In the genomic region with DNA sequence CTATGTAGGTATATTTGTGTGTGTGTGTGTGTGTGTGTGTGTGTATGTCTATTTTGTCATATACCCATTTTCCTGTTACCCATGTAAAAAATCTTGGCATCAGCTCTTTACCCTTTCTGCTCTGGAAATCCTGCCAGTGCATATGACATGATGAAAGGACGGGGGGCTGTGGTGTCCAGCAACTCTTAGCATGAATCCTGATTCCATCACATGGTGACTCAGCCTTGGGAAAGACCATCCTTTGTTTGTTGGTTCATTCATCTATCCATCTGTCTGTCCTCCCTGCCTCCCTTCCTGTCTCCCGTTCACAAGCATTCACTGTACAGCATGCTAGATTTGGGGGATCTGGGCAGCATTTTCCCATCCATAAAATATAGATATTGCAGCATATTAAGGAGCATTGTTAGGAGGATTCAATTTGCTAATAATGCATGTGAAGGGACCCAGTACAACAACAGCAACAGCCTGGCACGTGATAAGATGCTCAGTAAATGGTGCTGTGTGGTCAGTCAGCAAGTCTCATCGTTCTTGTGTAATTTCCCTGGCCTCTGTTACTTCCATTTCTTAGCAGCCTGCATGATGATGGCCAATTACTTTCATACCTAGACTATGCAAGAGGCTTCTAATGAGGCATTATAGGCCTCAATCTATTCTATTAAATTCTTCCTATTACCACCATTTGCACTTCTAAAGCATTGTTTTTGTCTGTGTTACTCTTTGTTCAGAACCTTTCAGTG, we compare ENCODE assay signal across 11 cellular contexts.
DNase-seq lines count a peak whose midpoint lies in the region; ATAC-seq and TF ChIP-seq lines count a peak whose summit lies in the region.
"Had no signal": no experiment of that assay in that cellular context is flagged by ENCODE, and none has a peak within 500 bp of the region (broad histone marks: within the 10 kb centered on the region; RNA-seq: fewer than 3 reads in every experiment).

No MANE protein-coding gene starts in this region.

- DNase-seq in CD4-positive, alpha-beta memory T cell, result no peak
- DNase-seq in left lobe of liver (ENCODE audit: low spot score) (no peak), hypothalamus (lab: John Stamatoyannopoulos, UW) (no peak), stomach (no peak)
- no peak for DNase-seq in stimulated activated naive CD4-positive, alpha-beta T cell (lab: John Stamatoyannopoulos, UW)
- DNase-seq: NCI-H526 treated with DMSO at 0.1 percent for 48 hours had no signal

- no peaks in the 10 kb centered on the region for H3K9me3 ChIP-seq in CD4-positive, alpha-beta memory T cell (ENCODE audit: control insufficient read depth in 1 of 2, low read length in 2 of 2)
- H3K9me3 ChIP-seq in HUES64 (ENCODE audit: insufficient read depth, low read depth, low read length), result no peaks in the 10 kb centered on the region
- H3K9me3 ChIP-seq in stomach, result no peaks in the 10 kb centered on the region
- H3K9me3 ChIP-seq: tibial nerve had no signal

- H3K4me3 Mint-ChIP-seq in CD4-positive, alpha-beta memory T cell, result peak overlapping the region in 3 of 8 donors; percentile 4 to 54 (median 33)
- H3K4me3 Mint-ChIP-seq in activated naive CD8-positive, alpha-beta T cell, result no peak overlapping the region
- H3K4me3 Mint-ChIP-seq: dendritic cell treated with granulocyte-macrophage colony-stimulating factor and Interleukin-4, amounts not matched to agents 40 ng/mL and 50 ng/mL, for 4 days had no signal

- peaks cover 34 to 62% (median 51%) of the 10 kb centered on the region in 4 donors for H3K4me1 Mint-ChIP-seq in CD4-positive, alpha-beta memory T cell
- peaks cover 63% of the 10 kb centered on the region for H3K4me1 Mint-ChIP-seq in activated naive CD8-positive, alpha-beta T cell (ENCODE audit: low read depth)

- TF ChIP-seq EP300 in stomach (IDR thresholded peaks at IDR 0.05), result no peak

- no peak overlapping the region for H3K27ac ChIP-seq in CD4-positive, alpha-beta memory T cell (ENCODE audit: low read depth, low read length)
- H3K27ac ChIP-seq in HUES64 (ENCODE audit: low read depth, low read length), result peak overlapping the region; percentile 53
- H3K27ac ChIP-seq in stomach, result no peak overlapping the region

- CTCF ChIA-PET in CD4-positive, alpha-beta memory T cell (lab: Charles Lee; ENCODE audit: partially characterized antibody), result no interaction called here

- H3K27me3 Mint-ChIP-seq in CD4-positive, alpha-beta memory T cell, result no peaks in the 10 kb centered on the region
- no peaks in the 10 kb centered on the region for H3K27me3 Mint-ChIP-seq in activated naive CD8-positive, alpha-beta T cell
- H3K27me3 Mint-ChIP-seq: dendritic cell treated with granulocyte-macrophage colony-stimulating factor and Interleukin-4, amounts not matched to agents 40 ng/mL and 50 ng/mL, for 4 days had no signal

- WGBS in HUES64, result 61% methylated on average over 4 of the region's 4 CpGs
- WGBS in stomach, 5 donors, result 61 to 72% (median 71%) methylated on average over 4 of the region's 4 CpGs

- peaks cover 39% of the 10 kb centered on the region for H3K4me1 ChIP-seq in CD4-positive, alpha-beta memory T cell (ENCODE audit: insufficient read depth, low read length)
- H3K4me1 ChIP-seq in HUES64 (ENCODE audit: insufficient read depth, low read length) (peaks cover 28% of the 10 kb centered on the region), stomach (peaks cover 0 to 18% (median 4%) of the 10 kb centered on the region in 4 donors)

- no peak overlapping the region for H3K9ac ChIP-seq in HUES64 (ENCODE audit: low read depth, low read length)

- ATAC-seq in left lobe of liver (peak; percentile 31), GM18519 (IDR thresholded peaks at IDR 0.05; ENCODE audit: low FRiP score, unreplicated experiment) (no peak)

- peak overlapping the region in 4 of 7 donors; percentile 12 to 73 (median 58) for H3K27ac Mint-ChIP-seq in CD4-positive, alpha-beta memory T cell
- H3K27ac Mint-ChIP-seq in activated naive CD8-positive, alpha-beta T cell, result peak overlapping the region; percentile 86
- H3K27ac Mint-ChIP-seq: dendritic cell treated with granulocyte-macrophage colony-stimulating factor and Interleukin-4, amounts not matched to agents 40 ng/mL and 50 ng/mL, for 4 days had no signal

- TF ChIP-seq POLR2A in stomach (IDR thresholded peaks at IDR 0.05), result no peak

- intact Hi-C loops in CD4-positive, alpha-beta memory T cell (cut with micrococcal nuclease), result no loop called here
- intact Hi-C loops in stomach (cut with DNase I; ENCODE audit: low total_unique reads), result no loop called here

- no peaks in the 10 kb centered on the region for H3K9me3 Mint-ChIP-seq in CD4-positive, alpha-beta memory T cell
- no peaks in the 10 kb centered on the region for H3K9me3 Mint-ChIP-seq in activated naive CD8-positive, alpha-beta T cell (ENCODE audit: low read depth)
- H3K9me3 Mint-ChIP-seq: dendritic cell treated with granulocyte-macrophage colony-stimulating factor and Interleukin-4, amounts not matched to agents 40 ng/mL and 50 ng/mL, for 4 days had no signal

- H3K36me3 ChIP-seq in CD4-positive, alpha-beta memory T cell (ENCODE audit: insufficient read depth, low read length), result no peaks in the 10 kb centered on the region
- H3K36me3 ChIP-seq in HUES64 (ENCODE audit: insufficient read depth, low read length), result no peaks in the 10 kb centered on the region
- peaks cover 0 to 5% (median 0%) of the 10 kb centered on the region in 4 donors for H3K36me3 ChIP-seq in stomach
- H3K36me3 ChIP-seq: tibial nerve had no signal

- no peak overlapping the region for H3K4me3 ChIP-seq in CD4-positive, alpha-beta memory T cell (ENCODE audit: low read length in 2 of 2)
- H3K4me3 ChIP-seq in HUES64 (ENCODE audit: low read length) (no peak overlapping the region), stomach (no peak overlapping the region)
- H3K4me3 ChIP-seq: tibial nerve had no signal

- H3K27me3 ChIP-seq in CD4-positive, alpha-beta memory T cell (ENCODE audit: insufficient read depth, low read length), result no peaks in the 10 kb centered on the region
- H3K27me3 ChIP-seq in HUES64 (ENCODE audit: insufficient read depth, low read length) (no peaks in the 10 kb centered on the region), stomach (no peaks in the 10 kb centered on the region)
- H3K27me3 ChIP-seq: tibial nerve had no signal

- H3K36me3 Mint-ChIP-seq in CD4-positive, alpha-beta memory T cell, result peaks cover 19 to 26% of the 10 kb centered on the region in 2 donors
- H3K36me3 Mint-ChIP-seq in activated naive CD8-positive, alpha-beta T cell, result peaks cover 7% of the 10 kb centered on the region

- TF ChIP-seq CTCF in stomach (IDR thresholded peaks at IDR 0.05), result no peak

- POLR2A ChIA-PET in CD4-positive, alpha-beta memory T cell (lab: Charles Lee; ENCODE audit: partially characterized antibody), result no interaction called here
